ENCODE assay signal across 18 cellular contexts in genomic region chr5:27465140-27465539, GRCh38.
A peak's percentile ranks its signal among the peaks of the same experiment; 100 is the strongest.
DNase-seq lines count a peak whose midpoint lies in the region; ATAC-seq, FAIRE-seq and TF ChIP-seq lines count a peak whose summit lies in the region.
"Had no signal": no experiment of that assay in that cellular context is flagged by ENCODE, and none has a peak within 500 bp of the region (broad histone marks: within the 10 kb centered on the region; RNA-seq: fewer than 3 reads in every experiment).

No MANE protein-coding gene starts in this region.

- in situ Hi-C loops in KBM-7 (cut with MboI; ENCODE audit: low pct_unique_long_range_greater_than_20kb, low sequenced_read_pairs): no loop called here

- TF ChIP-seq POLR2A in GM12891 (IDR thresholded peaks at IDR 0.05; ENCODE audit: low read depth, low read length): no peak

- ATAC-seq in GM18867 (IDR thresholded peaks at IDR 0.05; ENCODE audit: unreplicated experiment): peak; percentile 75
- no peak for ATAC-seq in HG02588 (IDR thresholded peaks at IDR 0.05; ENCODE audit: unreplicated experiment)
- ATAC-seq: HepG2 had no signal

- no peak for FAIRE-seq in GM12891 (lab: Jason Lieb, UNC)
- FAIRE-seq: HepG2 had no signal

- peak; percentile 5 for DNase-seq in KBM-7
- DNase-seq in NOMO-1 (lab: John Stamatoyannopoulos, UW; ENCODE audit: unreplicated experiment in 2 of 2): peak; percentile 99
- DNase-seq in SIG-M5 treated with dmso at 0.1 percent for 504 hours (lab: John Stamatoyannopoulos, UW; ENCODE audit: unreplicated experiment): peak; percentile 97
- no peak for DNase-seq in NCI-H2227 treated with DMSO at 0.1 percent for 48 hours (lab: John Stamatoyannopoulos, UW)
- no peak for DNase-seq in stimulated activated CD4-positive, alpha-beta T cell treated with anti-CD3 and anti-CD28 coated beads, Interleukin-1b, Interleukin-23, amount 100 ng/mL, for 48 hours
- no peak for DNase-seq in GM12891 (ENCODE audit: insufficient read length, low spot score)
- DNase-seq: ACHN; AML-193; CD4-positive, alpha-beta T cell; EL; Kasumi-1; NCI-H1436; NCI-H2029 treated with DMSO at 0.1 percent for 48 hours; NCI-H510A treated with DMSO at 0.1 percent for 48 hours; PC-9 had no signal

TF ChIP-seq in GM12891, 5 proteins besides CTCF, POLR2A, EP300 and RAD21:
- TF ChIP-seq PAX5 (IDR thresholded peaks at IDR 0.05; ENCODE audit: insufficient read depth, low read length, severe bottlenecking) (no peak), POU2F2 (IDR thresholded peaks at IDR 0.05; ENCODE audit: low read depth, low read length) (no peak), TAF1 (IDR thresholded peaks at IDR 0.05; ENCODE audit: low read depth, low read length) (no peak), POLR2AphosphoS5 (IDR thresholded peaks at IDR 0.05; ENCODE audit: low read depth, low read length) (no peak), SPI1 (IDR thresholded peaks at IDR 0.05; ENCODE audit: low read depth, low read length) (no peak)

Comparison
In these comparisons a context has a peak if more than half of its experiments do, and no peak if none do; other contexts are left out.
1. DNase-seq: peak in KBM-7 (single experiment), NOMO-1 (2 of 2) and SIG-M5 treated with dmso at 0.1 percent for 504 hours (single experiment); none in NCI-H2227 treated with DMSO at 0.1 percent for 48 hours (single experiment), stimulated activated CD4-positive, alpha-beta T cell treated with anti-CD3 and anti-CD28 coated beads, Interleukin-1b, Interleukin-23, amount 100 ng/mL, for 48 hours (single experiment) and GM12891 (single experiment).